1 cellular context compared by ENCODE assay signal in the genomic region with DNA sequence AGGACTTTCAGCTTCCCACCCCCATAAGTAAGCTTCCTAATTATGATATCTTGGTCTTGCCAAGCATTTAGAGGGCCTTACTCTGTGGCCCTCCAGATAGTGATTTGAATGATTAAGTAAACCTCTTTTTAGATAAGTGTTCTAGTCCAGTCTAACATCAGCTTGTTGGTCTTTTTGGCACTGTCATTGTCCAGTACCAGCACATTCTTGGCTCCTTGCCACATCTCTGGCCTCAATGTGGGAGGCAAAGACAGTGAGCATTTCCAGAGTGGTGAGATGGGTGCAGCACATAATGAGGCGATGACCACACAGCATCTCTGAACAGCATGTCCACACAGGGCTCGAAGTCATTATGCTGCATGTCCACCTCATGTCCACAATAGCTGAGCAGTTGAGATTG.
TF ChIP-seq lines count a peak whose summit lies in the region.

No MANE protein-coding gene starts in this region.

TF ChIP-seq in K562, 482 proteins besides CTCF, POLR2A, EP300 and RAD21 (continued from another document and continues in another):
- TF ChIP-seq, protein P1, sequence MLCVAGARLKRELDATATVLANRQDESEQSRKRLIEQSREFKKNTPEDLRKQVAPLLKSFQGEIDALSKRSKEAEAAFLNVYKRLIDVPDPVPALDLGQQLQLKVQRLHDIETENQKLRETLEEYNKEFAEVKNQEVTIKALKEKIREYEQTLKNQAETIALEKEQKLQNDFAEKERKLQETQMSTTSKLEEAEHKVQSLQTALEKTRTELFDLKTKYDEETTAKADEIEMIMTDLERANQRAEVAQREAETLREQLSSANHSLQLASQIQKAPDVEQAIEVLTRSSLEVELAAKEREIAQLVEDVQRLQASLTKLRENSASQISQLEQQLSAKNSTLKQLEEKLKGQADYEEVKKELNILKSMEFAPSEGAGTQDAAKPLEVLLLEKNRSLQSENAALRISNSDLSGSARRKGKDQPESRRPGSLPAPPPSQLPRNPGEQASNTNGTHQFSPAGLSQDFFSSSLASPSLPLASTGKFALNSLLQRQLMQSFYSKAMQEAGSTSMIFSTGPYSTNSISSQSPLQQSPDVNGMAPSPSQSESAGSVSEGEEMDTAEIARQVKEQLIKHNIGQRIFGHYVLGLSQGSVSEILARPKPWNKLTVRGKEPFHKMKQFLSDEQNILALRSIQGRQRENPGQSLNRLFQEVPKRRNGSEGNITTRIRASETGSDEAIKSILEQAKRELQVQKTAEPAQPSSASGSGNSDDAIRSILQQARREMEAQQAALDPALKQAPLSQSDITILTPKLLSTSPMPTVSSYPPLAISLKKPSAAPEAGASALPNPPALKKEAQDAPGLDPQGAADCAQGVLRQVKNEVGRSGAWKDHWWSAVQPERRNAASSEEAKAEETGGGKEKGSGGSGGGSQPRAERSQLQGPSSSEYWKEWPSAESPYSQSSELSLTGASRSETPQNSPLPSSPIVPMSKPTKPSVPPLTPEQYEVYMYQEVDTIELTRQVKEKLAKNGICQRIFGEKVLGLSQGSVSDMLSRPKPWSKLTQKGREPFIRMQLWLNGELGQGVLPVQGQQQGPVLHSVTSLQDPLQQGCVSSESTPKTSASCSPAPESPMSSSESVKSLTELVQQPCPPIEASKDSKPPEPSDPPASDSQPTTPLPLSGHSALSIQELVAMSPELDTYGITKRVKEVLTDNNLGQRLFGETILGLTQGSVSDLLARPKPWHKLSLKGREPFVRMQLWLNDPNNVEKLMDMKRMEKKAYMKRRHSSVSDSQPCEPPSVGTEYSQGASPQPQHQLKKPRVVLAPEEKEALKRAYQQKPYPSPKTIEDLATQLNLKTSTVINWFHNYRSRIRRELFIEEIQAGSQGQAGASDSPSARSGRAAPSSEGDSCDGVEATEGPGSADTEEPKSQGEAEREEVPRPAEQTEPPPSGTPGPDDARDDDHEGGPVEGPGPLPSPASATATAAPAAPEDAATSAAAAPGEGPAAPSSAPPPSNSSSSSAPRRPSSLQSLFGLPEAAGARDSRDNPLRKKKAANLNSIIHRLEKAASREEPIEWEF (CRISPR knock-in tag; IDR thresholded peaks at IDR 0.05) = no peak
- no peak for TF ChIP-seq GTF2F1 (IDR thresholded peaks at IDR 0.05; ENCODE audit: low read depth, low read length)
- no peak for TF ChIP-seq MIER1 (IDR thresholded peaks at IDR 0.05; ENCODE audit: low read depth)
- TF ChIP-seq, protein P2, sequence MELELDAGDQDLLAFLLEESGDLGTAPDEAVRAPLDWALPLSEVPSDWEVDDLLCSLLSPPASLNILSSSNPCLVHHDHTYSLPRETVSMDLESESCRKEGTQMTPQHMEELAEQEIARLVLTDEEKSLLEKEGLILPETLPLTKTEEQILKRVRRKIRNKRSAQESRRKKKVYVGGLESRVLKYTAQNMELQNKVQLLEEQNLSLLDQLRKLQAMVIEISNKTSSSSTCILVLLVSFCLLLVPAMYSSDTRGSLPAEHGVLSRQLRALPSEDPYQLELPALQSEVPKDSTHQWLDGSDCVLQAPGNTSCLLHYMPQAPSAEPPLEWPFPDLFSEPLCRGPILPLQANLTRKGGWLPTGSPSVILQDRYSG (tag; conservative IDR thresholded peaks at IDR 0.05; ENCODE audit: low read depth) = no peak
- TF ChIP-seq RBM17 (IDR thresholded peaks at IDR 0.05; ENCODE audit: borderline replicate concordance, low read depth, low read length) = no peak
- no peak for TF ChIP-seq TOE1 (IDR thresholded peaks at IDR 0.05; ENCODE audit: borderline replicate concordance)
- TF ChIP-seq TOE1 (CRISPR knock-in tag; IDR thresholded peaks at IDR 0.05; ENCODE audit: borderline replicate concordance, low read depth) = no peak
- no peak for TF ChIP-seq XRCC4 (IDR thresholded peaks at IDR 0.05; ENCODE audit: extremely low read depth, insufficient read depth, insufficient read length)
- TF ChIP-seq XRCC5 (IDR thresholded peaks at IDR 0.05; ENCODE audit: low read depth, low read length) = no peak
- TF ChIP-seq PRMT5 (CRISPR knock-in tag; IDR thresholded peaks at IDR 0.05) = no peak
- TF ChIP-seq, protein P3, sequence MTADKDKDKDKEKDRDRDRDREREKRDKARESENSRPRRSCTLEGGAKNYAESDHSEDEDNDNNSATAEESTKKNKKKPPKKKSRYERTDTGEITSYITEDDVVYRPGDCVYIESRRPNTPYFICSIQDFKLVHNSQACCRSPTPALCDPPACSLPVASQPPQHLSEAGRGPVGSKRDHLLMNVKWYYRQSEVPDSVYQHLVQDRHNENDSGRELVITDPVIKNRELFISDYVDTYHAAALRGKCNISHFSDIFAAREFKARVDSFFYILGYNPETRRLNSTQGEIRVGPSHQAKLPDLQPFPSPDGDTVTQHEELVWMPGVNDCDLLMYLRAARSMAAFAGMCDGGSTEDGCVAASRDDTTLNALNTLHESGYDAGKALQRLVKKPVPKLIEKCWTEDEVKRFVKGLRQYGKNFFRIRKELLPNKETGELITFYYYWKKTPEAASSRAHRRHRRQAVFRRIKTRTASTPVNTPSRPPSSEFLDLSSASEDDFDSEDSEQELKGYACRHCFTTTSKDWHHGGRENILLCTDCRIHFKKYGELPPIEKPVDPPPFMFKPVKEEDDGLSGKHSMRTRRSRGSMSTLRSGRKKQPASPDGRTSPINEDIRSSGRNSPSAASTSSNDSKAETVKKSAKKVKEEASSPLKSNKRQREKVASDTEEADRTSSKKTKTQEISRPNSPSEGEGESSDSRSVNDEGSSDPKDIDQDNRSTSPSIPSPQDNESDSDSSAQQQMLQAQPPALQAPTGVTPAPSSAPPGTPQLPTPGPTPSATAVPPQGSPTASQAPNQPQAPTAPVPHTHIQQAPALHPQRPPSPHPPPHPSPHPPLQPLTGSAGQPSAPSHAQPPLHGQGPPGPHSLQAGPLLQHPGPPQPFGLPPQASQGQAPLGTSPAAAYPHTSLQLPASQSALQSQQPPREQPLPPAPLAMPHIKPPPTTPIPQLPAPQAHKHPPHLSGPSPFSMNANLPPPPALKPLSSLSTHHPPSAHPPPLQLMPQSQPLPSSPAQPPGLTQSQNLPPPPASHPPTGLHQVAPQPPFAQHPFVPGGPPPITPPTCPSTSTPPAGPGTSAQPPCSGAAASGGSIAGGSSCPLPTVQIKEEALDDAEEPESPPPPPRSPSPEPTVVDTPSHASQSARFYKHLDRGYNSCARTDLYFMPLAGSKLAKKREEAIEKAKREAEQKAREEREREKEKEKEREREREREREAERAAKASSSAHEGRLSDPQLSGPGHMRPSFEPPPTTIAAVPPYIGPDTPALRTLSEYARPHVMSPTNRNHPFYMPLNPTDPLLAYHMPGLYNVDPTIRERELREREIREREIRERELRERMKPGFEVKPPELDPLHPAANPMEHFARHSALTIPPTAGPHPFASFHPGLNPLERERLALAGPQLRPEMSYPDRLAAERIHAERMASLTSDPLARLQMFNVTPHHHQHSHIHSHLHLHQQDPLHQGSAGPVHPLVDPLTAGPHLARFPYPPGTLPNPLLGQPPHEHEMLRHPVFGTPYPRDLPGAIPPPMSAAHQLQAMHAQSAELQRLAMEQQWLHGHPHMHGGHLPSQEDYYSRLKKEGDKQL (CRISPR knock-in tag; IDR thresholded peaks at IDR 0.05; ENCODE audit: borderline replicate concordance) = no peak
- no peak for TF ChIP-seq ZNF57 (CRISPR knock-in tag; IDR thresholded peaks at IDR 0.05)
- no peak for TF ChIP-seq MEF2A (IDR thresholded peaks at IDR 0.05; ENCODE audit: control insufficient read depth, low read depth, low read length)
- no peak for TF ChIP-seq TFAM (CRISPR knock-in tag; conservative IDR thresholded peaks at IDR 0.05)
- TF ChIP-seq, protein P4, sequence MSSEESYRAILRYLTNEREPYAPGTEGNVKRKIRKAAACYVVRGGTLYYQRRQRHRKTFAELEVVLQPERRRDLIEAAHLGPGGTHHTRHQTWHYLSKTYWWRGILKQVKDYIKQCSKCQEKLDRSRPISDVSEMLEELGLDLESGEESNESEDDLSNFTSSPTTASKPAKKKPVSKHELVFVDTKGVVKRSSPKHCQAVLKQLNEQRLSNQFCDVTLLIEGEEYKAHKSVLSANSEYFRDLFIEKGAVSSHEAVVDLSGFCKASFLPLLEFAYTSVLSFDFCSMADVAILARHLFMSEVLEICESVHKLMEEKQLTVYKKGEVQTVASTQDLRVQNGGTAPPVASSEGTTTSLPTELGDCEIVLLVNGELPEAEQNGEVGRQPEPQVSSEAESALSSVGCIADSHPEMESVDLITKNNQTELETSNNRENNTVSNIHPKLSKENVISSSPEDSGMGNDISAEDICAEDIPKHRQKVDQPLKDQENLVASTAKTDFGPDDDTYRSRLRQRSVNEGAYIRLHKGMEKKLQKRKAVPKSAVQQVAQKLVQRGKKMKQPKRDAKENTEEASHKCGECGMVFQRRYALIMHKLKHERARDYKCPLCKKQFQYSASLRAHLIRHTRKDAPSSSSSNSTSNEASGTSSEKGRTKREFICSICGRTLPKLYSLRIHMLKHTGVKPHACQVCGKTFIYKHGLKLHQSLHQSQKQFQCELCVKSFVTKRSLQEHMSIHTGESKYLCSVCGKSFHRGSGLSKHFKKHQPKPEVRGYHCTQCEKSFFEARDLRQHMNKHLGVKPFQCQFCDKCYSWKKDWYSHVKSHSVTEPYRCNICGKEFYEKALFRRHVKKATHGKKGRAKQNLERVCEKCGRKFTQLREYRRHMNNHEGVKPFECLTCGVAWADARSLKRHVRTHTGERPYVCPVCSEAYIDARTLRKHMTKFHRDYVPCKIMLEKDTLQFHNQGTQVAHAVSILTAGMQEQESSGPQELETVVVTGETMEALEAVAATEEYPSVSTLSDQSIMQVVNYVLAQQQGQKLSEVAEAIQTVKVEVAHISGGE (CRISPR knock-in tag; IDR thresholded peaks at IDR 0.05) = no peak
- TF ChIP-seq ZNF696 (CRISPR knock-in tag; conservative IDR thresholded peaks at IDR 0.05) = no peak
- TF ChIP-seq, protein P5, sequence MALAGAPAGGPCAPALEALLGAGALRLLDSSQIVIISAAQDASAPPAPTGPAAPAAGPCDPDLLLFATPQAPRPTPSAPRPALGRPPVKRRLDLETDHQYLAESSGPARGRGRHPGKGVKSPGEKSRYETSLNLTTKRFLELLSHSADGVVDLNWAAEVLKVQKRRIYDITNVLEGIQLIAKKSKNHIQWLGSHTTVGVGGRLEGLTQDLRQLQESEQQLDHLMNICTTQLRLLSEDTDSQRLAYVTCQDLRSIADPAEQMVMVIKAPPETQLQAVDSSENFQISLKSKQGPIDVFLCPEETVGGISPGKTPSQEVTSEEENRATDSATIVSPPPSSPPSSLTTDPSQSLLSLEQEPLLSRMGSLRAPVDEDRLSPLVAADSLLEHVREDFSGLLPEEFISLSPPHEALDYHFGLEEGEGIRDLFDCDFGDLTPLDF (CRISPR knock-in tag; IDR thresholded peaks at IDR 0.05) = no peak
- TF ChIP-seq ZNF445 (CRISPR knock-in tag; IDR thresholded peaks at IDR 0.05; ENCODE audit: low read depth) = no peak
- TF ChIP-seq MEIS2 (IDR thresholded peaks at IDR 0.05; ENCODE audit: partially characterized antibody) = peak; percentile 36
- no peak for TF ChIP-seq HSF4 (CRISPR knock-in tag; IDR thresholded peaks at IDR 0.05; ENCODE audit: borderline replicate concordance)
- TF ChIP-seq, protein P6, sequence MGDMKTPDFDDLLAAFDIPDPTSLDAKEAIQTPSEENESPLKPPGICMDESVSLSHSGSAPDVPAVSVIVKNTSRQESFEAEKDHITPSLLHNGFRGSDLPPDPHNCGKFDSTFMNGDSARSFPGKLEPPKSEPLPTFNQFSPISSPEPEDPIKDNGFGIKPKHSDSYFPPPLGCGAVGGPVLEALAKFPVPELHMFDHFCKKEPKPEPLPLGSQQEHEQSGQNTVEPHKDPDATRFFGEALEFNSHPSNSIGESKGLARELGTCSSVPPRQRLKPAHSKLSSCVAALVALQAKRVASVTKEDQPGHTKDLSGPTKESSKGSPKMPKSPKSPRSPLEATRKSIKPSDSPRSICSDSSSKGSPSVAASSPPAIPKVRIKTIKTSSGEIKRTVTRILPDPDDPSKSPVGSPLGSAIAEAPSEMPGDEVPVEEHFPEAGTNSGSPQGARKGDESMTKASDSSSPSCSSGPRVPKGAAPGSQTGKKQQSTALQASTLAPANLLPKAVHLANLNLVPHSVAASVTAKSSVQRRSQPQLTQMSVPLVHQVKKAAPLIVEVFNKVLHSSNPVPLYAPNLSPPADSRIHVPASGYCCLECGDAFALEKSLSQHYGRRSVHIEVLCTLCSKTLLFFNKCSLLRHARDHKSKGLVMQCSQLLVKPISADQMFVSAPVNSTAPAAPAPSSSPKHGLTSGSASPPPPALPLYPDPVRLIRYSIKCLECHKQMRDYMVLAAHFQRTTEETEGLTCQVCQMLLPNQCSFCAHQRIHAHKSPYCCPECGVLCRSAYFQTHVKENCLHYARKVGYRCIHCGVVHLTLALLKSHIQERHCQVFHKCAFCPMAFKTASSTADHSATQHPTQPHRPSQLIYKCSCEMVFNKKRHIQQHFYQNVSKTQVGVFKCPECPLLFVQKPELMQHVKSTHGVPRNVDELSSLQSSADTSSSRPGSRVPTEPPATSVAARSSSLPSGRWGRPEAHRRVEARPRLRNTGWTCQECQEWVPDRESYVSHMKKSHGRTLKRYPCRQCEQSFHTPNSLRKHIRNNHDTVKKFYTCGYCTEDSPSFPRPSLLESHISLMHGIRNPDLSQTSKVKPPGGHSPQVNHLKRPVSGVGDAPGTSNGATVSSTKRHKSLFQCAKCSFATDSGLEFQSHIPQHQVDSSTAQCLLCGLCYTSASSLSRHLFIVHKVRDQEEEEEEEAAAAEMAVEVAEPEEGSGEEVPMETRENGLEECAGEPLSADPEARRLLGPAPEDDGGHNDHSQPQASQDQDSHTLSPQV (IDR thresholded peaks at IDR 0.05) = peak; percentile 35; the same call in 1 of the 2 replicates
- TF ChIP-seq ZNF77 (CRISPR knock-in tag; IDR thresholded peaks at IDR 0.05) = no peak
- no peak for TF ChIP-seq ETV6 (IDR thresholded peaks at IDR 0.05; ENCODE audit: borderline replicate concordance in 1 of 2, low read depth in 2 of 2, low read length in 1 of 2)
- TF ChIP-seq ETV6 (CRISPR knock-in tag; IDR thresholded peaks at IDR 0.05; ENCODE audit: borderline replicate concordance) = no peak
- no peak for TF ChIP-seq ZNF146 (CRISPR knock-in tag; IDR thresholded peaks at IDR 0.05; ENCODE audit: unreplicated experiment)
- no peak for TF ChIP-seq RHOXF2B (CRISPR knock-in tag; conservative IDR thresholded peaks at IDR 0.05)
- no peak for TF ChIP-seq YBX1 (IDR thresholded peaks at IDR 0.05)
- no peak for TF ChIP-seq TSC22D4 (tag; IDR thresholded peaks at IDR 0.05)
- TF ChIP-seq HLTF (IDR thresholded peaks at IDR 0.05) = no peak
- no peak for TF ChIP-seq IFI16 (CRISPR knock-in tag; IDR thresholded peaks at IDR 0.05)
- no peak for TF ChIP-seq SREBF2 (CRISPR knock-in tag; IDR thresholded peaks at IDR 0.05)
- peak; percentile 67 for TF ChIP-seq TEAD4 (IDR thresholded peaks at IDR 0.05; ENCODE audit: low read length)
- no peak for TF ChIP-seq TEAD4 (CRISPR knock-in tag; IDR thresholded peaks at IDR 0.05; ENCODE audit: borderline replicate concordance)
- TF ChIP-seq, protein P7, sequence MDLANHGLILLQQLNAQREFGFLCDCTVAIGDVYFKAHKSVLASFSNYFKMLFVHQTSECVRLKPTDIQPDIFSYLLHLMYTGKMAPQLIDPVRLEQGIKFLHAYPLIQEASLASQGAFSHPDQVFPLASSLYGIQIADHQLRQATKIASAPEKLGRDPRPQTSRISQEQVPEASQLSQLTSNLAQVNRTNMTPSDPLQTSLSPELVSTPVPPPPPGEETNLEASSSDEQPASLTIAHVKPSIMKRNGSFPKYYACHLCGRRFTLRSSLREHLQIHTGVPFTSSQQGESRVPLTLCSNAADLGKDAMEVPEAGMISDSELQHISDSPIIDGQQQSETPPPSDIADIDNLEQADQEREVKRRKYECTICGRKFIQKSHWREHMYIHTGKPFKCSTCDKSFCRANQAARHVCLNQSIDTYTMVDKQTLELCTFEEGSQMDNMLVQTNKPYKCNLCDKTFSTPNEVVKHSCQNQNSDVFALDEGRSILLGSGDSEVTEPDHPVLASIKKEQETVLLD (IDR thresholded peaks at IDR 0.05) = no peak
